ENCODE assay signal across 8 cellular contexts in genomic region chr1:243946946-243947345, GRCh38.
A peak's percentile ranks its signal among the peaks of the same experiment; 100 is the strongest.
DNase-seq lines count a peak whose midpoint lies in the region; ATAC-seq and TF ChIP-seq lines count a peak whose summit lies in the region.

No MANE protein-coding gene starts in this region.

- H2BK15ac ChIP-seq in neuronal stem cell (ENCODE audit: low read length): no peak overlapping the region

- peak; percentile 56 for TF ChIP-seq CTCF in AG10803 (conservative IDR thresholded peaks at IDR 0.05; ENCODE audit: low read length)
- peak in 8 of 11 experiments; percentile 18 to 60 (median 42) for TF ChIP-seq CTCF in spleen (IDR thresholded peaks at IDR 0.05 in 8 of 11, conservative IDR thresholded peaks at IDR 0.05 in 3 of 11)

- H3K23ac ChIP-seq in neuronal stem cell (ENCODE audit: low read depth, low read length, poor library complexity): no peak overlapping the region

- H3K79me1 ChIP-seq in neuronal stem cell (ENCODE audit: low read depth, low read length): no peaks in the 10 kb centered on the region

- TF ChIP-seq POLR2A in spleen (IDR thresholded peaks at IDR 0.05): no peak

- no peak overlapping the region for H3K4ac ChIP-seq in neuronal stem cell (ENCODE audit: low read length)

- H3K27me3 ChIP-seq in spleen (replicated peaks in 1 of 7) (peaks cover 0 to 4% (median 0%) of the 10 kb centered on the region in 7 donors), neuronal stem cell (ENCODE audit: control insufficient read depth in 3 of 3, insufficient read depth in 3 of 3, low read depth in 1 of 3, low read length in 3 of 3) (no peaks in the 10 kb centered on the region)

- H3K4me1 ChIP-seq in spleen: no peaks in the 10 kb centered on the region
- H3K4me1 ChIP-seq in neuronal stem cell (ENCODE audit: control insufficient read depth in 2 of 2, insufficient read depth in 1 of 2, low read depth in 1 of 2, low read length in 2 of 2): peaks cover 10 to 19% of the 10 kb centered on the region in 2 donors

- no peak overlapping the region for H2AFZ ChIP-seq in neuronal stem cell (ENCODE audit: low read length)

- H3K4me3 ChIP-seq in AG10803 (ENCODE audit: low read length) (no peak overlapping the region), spleen (no peak overlapping the region), neuronal stem cell (ENCODE audit: low read length in 2 of 2) (no peak overlapping the region)

- H3K4me2 ChIP-seq in neuronal stem cell (ENCODE audit: insufficient read depth, low read length, poor library complexity, severe bottlenecking): no peak overlapping the region

- no peak overlapping the region for H3K14ac ChIP-seq in neuronal stem cell (ENCODE audit: low read length)

- H3K36me3 ChIP-seq in spleen (no peaks in the 10 kb centered on the region), neuronal stem cell (replicated peaks in 1 of 2; ENCODE audit: control insufficient read depth in 2 of 2, insufficient read depth in 2 of 2, low read length in 2 of 2) (no peaks in the 10 kb centered on the region)

- 71 to 84% (median 77%) methylated on average over 8 of the region's 8 CpGs for WGBS in spleen, 5 donors
- no CpG with 5 or more reads among the region's 8 CpGs for WGBS in neuronal stem cell (ENCODE audit: extremely low coverage in 2 of 2, insufficient read length in 2 of 2, insufficient replicate concordance in 1 of 2), 2 donors

- H3K18ac ChIP-seq in neuronal stem cell (ENCODE audit: low read length): no peak overlapping the region

- ATAC-seq in SK-N-SH treated with all-trans-retinoic acid at 6 μM for 48 hours: peak; percentile 68
- no peak for ATAC-seq in HG03108 (IDR thresholded peaks at IDR 0.05; ENCODE audit: unreplicated experiment)
- no peak for ATAC-seq in GM21528 (IDR thresholded peaks at IDR 0.05; ENCODE audit: low FRiP score, unreplicated experiment)

- H2AK5ac ChIP-seq in neuronal stem cell (ENCODE audit: low read depth, low read length): no peak overlapping the region

- no peak overlapping the region for H3K9ac ChIP-seq in neuronal stem cell (ENCODE audit: low read depth, low read length, poor library complexity)

- DNase-seq in AG10803 (ENCODE audit: low read depth) (no peak), GM19238 (ENCODE audit: insufficient read length, low spot score) (peak; percentile 19), dermis blood vessel endothelial cell (peak; percentile 62), spleen (no peak), neuronal stem cell (ENCODE audit: low spot score) (no peak)

- H4K8ac ChIP-seq in neuronal stem cell (ENCODE audit: low read depth, low read length): no peak overlapping the region

- H3K9me3 ChIP-seq in spleen: no peaks in the 10 kb centered on the region
- no peaks in the 10 kb centered on the region for H3K9me3 ChIP-seq in neuronal stem cell (replicated peaks in 1 of 2; ENCODE audit: control insufficient read depth in 2 of 2, insufficient read depth in 1 of 2, low read depth in 1 of 2, low read length in 2 of 2)

- H2BK5ac ChIP-seq in neuronal stem cell (ENCODE audit: low read length): no peak overlapping the region

- intact Hi-C loops in spleen (cut with DNase I; ENCODE audit: low total_unique reads): no loop called here

- no peak overlapping the region for H2BK120ac ChIP-seq in neuronal stem cell (ENCODE audit: low read depth, low read length)

- no peak overlapping the region for H4K91ac ChIP-seq in neuronal stem cell (ENCODE audit: low read depth, low read length, poor library complexity)

- H3K27ac ChIP-seq in spleen (no peak overlapping the region), neuronal stem cell (replicated peaks; ENCODE audit: low read length) (no peak overlapping the region)

- no peak overlapping the region for H2BK12ac ChIP-seq in neuronal stem cell (ENCODE audit: low read length)

TF ChIP-seq in SK-N-SH treated with all-trans-retinoic acid at 6 μM for 48 hours, 23 proteins besides CTCF, POLR2A, EP300 and RAD21:
- no peak for TF ChIP-seq ZFP3 (CRISPR knock-in tag; IDR thresholded peaks at IDR 0.05)
- TF ChIP-seq PPARA (CRISPR knock-in tag; IDR thresholded peaks at IDR 0.05; ENCODE audit: borderline replicate concordance): no peak
- no peak for TF ChIP-seq GLIS3 (CRISPR knock-in tag; IDR thresholded peaks at IDR 0.05)
- TF ChIP-seq TSHZ2 (CRISPR knock-in tag; IDR thresholded peaks at IDR 0.05): no peak
- TF ChIP-seq ZFP30 (CRISPR knock-in tag; IDR thresholded peaks at IDR 0.05): no peak
- no peak for TF ChIP-seq SNAI2 (CRISPR knock-in tag; IDR thresholded peaks at IDR 0.05)
TF ChIP-seq in SK-N-SH treated with all-trans-retinoic acid at 6 μM for 48 hours: peak in this region for 0.

Comparison
In these comparisons a context has a peak if more than half of its experiments do, and no peak if none do; other contexts are left out.
1. DNase-seq: peak in GM19238 (single experiment) and dermis blood vessel endothelial cell (single experiment); none in AG10803 (single experiment), spleen (single experiment) and neuronal stem cell (single experiment).